In the genomic region with DNA sequence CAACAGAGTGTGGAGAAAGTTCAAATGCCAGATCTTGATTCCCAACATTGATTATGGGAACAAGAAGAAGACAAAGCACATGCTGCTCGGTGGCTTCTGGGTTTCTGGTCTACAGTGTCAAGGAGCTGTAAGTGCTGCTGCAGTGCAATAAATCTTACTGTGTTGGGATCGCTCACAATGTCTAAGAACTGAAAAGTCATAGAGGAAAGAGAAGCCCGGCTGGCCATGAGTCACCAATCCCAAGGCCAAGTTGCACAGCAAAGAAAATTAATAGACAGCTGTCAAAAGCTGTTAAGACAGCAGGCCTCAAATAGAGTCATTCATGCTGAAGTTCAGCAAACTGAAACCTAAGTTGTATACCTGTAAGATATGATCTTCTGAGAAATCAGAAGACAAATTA, we compare ENCODE assay signal across 12 cellular contexts. TPM values are rescaled to one million over a fixed set of nuclear protein-coding genes. Genes with fewer than 3 reads are reported as not detected.
DNase-seq lines count a peak whose midpoint lies in the region; TF ChIP-seq lines count a peak whose summit lies in the region.
"Had no signal": no experiment of that assay in that cellular context is flagged by ENCODE, and none has a peak within 500 bp of the region (broad histone marks: within the 10 kb centered on the region; RNA-seq: fewer than 3 reads in every experiment).

No MANE protein-coding gene starts in this region.

- H3K36me3 ChIP-seq in transverse colon = no peaks in the 10 kb centered on the region
- H3K36me3 ChIP-seq: esophagus muscularis mucosa, upper lobe of right lung had no signal

- no peaks in the 10 kb centered on the region for H3K27me3 ChIP-seq in transverse colon
- H3K27me3 ChIP-seq: esophagus muscularis mucosa, upper lobe of right lung had no signal

- no peak for TF ChIP-seq POLR2A in transverse colon (IDR thresholded peaks at IDR 0.05)

- H3K9me3 ChIP-seq in transverse colon = no peaks in the 10 kb centered on the region
- H3K9me3 ChIP-seq: esophagus muscularis mucosa, upper lobe of right lung had no signal

- H3K4me1 ChIP-seq in transverse colon = peaks cover 4 to 37% (median 20%) of the 10 kb centered on the region in 4 donors
- H3K4me1 ChIP-seq: esophagus muscularis mucosa, upper lobe of right lung had no signal

- no peak overlapping the region for H3K4me3 ChIP-seq in fibroblast of mammary gland (ENCODE audit: control insufficient read depth, low read depth, low read length)
- no peak overlapping the region for H3K4me3 ChIP-seq in transverse colon
- H3K4me3 ChIP-seq: esophagus muscularis mucosa, SK-N-MC, upper lobe of right lung had no signal

- TF ChIP-seq CTCF in fibroblast of mammary gland (conservative IDR thresholded peaks at IDR 0.05; ENCODE audit: control insufficient read depth, insufficient read depth, low read depth, low read length) (no peak), transverse colon (IDR thresholded peaks at IDR 0.05) (no peak)

- in situ Hi-C loops in transverse colon (cut with MboI; ENCODE audit: low pct_ligation_motif_present in 1 of 4, low pct_unique_long_range_greater_than_20kb in 1 of 4, low sequenced_read_pairs in 3 of 4) = no loop called here

- peak overlapping the region; percentile 60 to 75 (median 66) for H3K27ac ChIP-seq in transverse colon
- H3K27ac ChIP-seq: esophagus muscularis mucosa, SK-N-MC, upper lobe of right lung had no signal

- intact Hi-C loops in transverse colon (cut with DNase I; ENCODE audit: low total_unique reads) = no loop called here

- peak; percentile 6 for DNase-seq in activated CD4-positive, alpha-beta T cell treated with anti-CD3 and anti-CD28 coated beads for 48 hours
- no peak for DNase-seq in activated CD4-positive, alpha-beta T cell treated with anti-CD3 and anti-CD28 coated beads, Interleukin-2, amount 50 U/mL, for 48 hours
- peak; percentile 35 for DNase-seq in SK-N-DZ (ENCODE audit: low spot score)
- DNase-seq in fibroblast of mammary gland (ENCODE audit: low read depth) = peak; percentile 12
- DNase-seq in transverse colon = peak; percentile 54
- DNase-seq in COLO668 (lab: John Stamatoyannopoulos, UW; ENCODE audit: unreplicated experiment) = no peak
- no peak for DNase-seq in DMS153 treated with DMSO at 0.1 percent for 48 hours (lab: John Stamatoyannopoulos, UW; ENCODE audit: unreplicated experiment)
- DNase-seq in stimulated activated CD4-positive, alpha-beta T cell treated with anti-CD3 and anti-CD28 coated beads, Interleukin-4, amount 100 ng/mL, for 1 hour = no peak
- DNase-seq: ACHN, upper lobe of right lung had no signal

- no peak for TF ChIP-seq EP300 in transverse colon (IDR thresholded peaks at IDR 0.05; ENCODE audit: low read depth)

- 34 to 38% methylated on average over 2 to 3 of the region's 3 CpGs for WGBS in transverse colon (ENCODE audit: low coverage in 1 of 2), 2 donors

RNA-seq across cellular contexts. Expression of gene SPPL2A, which starts 33.2 kb away (rescaled TPM):
- polyA plus RNA-seq in SK-N-DZ (2014; cell fraction: cytosol; rRNA removed) = 52.5 and 60.4 TPM in 2 replicates
- 31.7 and 34.1 TPM in 2 replicates for polyA plus RNA-seq in SK-N-DZ (2014; cell fraction: nucleus; rRNA removed)
- total RNA-seq in transverse colon = 100 to 1,000 TPM; 325 to 777 (median 391) TPM

Comparison
In these comparisons a context has a peak if more than half of its experiments do, and no peak if none do; other contexts are left out.
1. DNase-seq: peak in activated CD4-positive, alpha-beta T cell treated with anti-CD3 and anti-CD28 coated beads for 48 hours (single experiment), SK-N-DZ (single experiment), fibroblast of mammary gland (single experiment) and transverse colon (single experiment); none in activated CD4-positive, alpha-beta T cell treated with anti-CD3 and anti-CD28 coated beads, Interleukin-2, amount 50 U/mL, for 48 hours (0 of 2), COLO668 (single experiment), DMS153 treated with DMSO at 0.1 percent for 48 hours (single experiment) and stimulated activated CD4-positive, alpha-beta T cell treated with anti-CD3 and anti-CD28 coated beads, Interleukin-4, amount 100 ng/mL, for 1 hour (single experiment).